13 cellular contexts compared by ENCODE assay signal in genomic region chr17:43477832-43478634, GRCh38. TPM values are rescaled to one million over a fixed set of nuclear protein-coding genes. Genes with fewer than 3 reads are reported as not detected.
A peak's percentile ranks its signal among the peaks of the same experiment; 100 is the strongest.
DNase-seq lines count a peak whose midpoint lies in the region; ATAC-seq and TF ChIP-seq lines count a peak whose summit lies in the region.
"Had no signal": no experiment of that assay in that cellular context is flagged by ENCODE, and none has a peak within 500 bp of the region (broad histone marks: within the 10 kb centered on the region; RNA-seq: fewer than 3 reads in every experiment).

No MANE protein-coding gene starts in this region.

- TF ChIP-seq CTCF in fibroblast of mammary gland (conservative IDR thresholded peaks at IDR 0.05; ENCODE audit: control insufficient read depth, insufficient read depth, low read depth, low read length) (no peak), suprapubic skin (IDR thresholded peaks at IDR 0.05) (no peak)

- TF ChIP-seq POLR2A in suprapubic skin (IDR thresholded peaks at IDR 0.05) = no peak

- no peaks in the 10 kb centered on the region for H3K27me3 ChIP-seq in suprapubic skin

- H3K4me3 ChIP-seq in fibroblast of mammary gland (ENCODE audit: control insufficient read depth, low read depth, low read length) (no peak overlapping the region), suprapubic skin (no peak overlapping the region)

- peaks cover 18% of the 10 kb centered on the region for H3K4me1 ChIP-seq in suprapubic skin

- H3K36me3 ChIP-seq in suprapubic skin = no peaks in the 10 kb centered on the region

- no peak for TF ChIP-seq EP300 in suprapubic skin (IDR thresholded peaks at IDR 0.05)

- peak overlapping the region; percentile 34 for H3K27ac ChIP-seq in suprapubic skin

- H3K9me3 ChIP-seq in suprapubic skin = no peaks in the 10 kb centered on the region

- WGBS in suprapubic skin = 45% methylated on average over 7 of the region's 9 CpGs

- DNase-seq in NCI-H748 (lab: John Stamatoyannopoulos, UW; ENCODE audit: unreplicated experiment) (peak; percentile 49), NCI-H748 treated with DMSO at 0.1 percent for 48 hours (lab: John Stamatoyannopoulos, UW) (no peak), NCI-H774 (lab: John Stamatoyannopoulos, UW) (peak; percentile 12), fibroblast of mammary gland (ENCODE audit: low read depth) (peak; percentile 19), suprapubic skin (ENCODE audit: low spot score in 2 of 2) (no peak)
- DNase-seq in activated CD4-positive, alpha-beta T cell treated with anti-CD3 and anti-CD28 coated beads, Interleukin-2, amount 50 U/mL, for 48 hours = no peak
- DNase-seq in activated naive CD4-positive, alpha-beta T cell treated with Interleukin-2 at 50 U/mL for 16 hours = no peak
- DNase-seq: CD8-positive, alpha-beta T cell; effector CD4-positive, alpha-beta T cell; left colon had no signal

- no peak for ATAC-seq in GM18867 (IDR thresholded peaks at IDR 0.05; ENCODE audit: unreplicated experiment)
- ATAC-seq: activated CD4-positive, CD25-positive, alpha-beta regulatory T cell treated with anti-CD3 and anti-CD28 coated beads, Interleukin-2, amount 50 U/mL, for 24 hours; activated naive CD4-positive, alpha-beta T cell treated with anti-CD3 and anti-CD28 coated beads, Interleukin-2, amount 50 U/mL, for 72 hours; CD8-positive, alpha-beta T cell; left colon had no signal

RNA-seq across cellular contexts. Expression of gene DHX8, which starts 5.7 kb away (rescaled TPM):
- total RNA-seq in suprapubic skin = 10 to 100 TPM; 31.4 to 57.1 (median 46.1) TPM

Comparison
In these comparisons a context has a peak if more than half of its experiments do, and no peak if none do; other contexts are left out.
1. DNase-seq: peak in NCI-H748 (single experiment), NCI-H774 (single experiment) and fibroblast of mammary gland (single experiment); none in NCI-H748 treated with DMSO at 0.1 percent for 48 hours (single experiment), suprapubic skin (0 of 2), activated CD4-positive, alpha-beta T cell treated with anti-CD3 and anti-CD28 coated beads, Interleukin-2, amount 50 U/mL, for 48 hours (0 of 2) and activated naive CD4-positive, alpha-beta T cell treated with Interleukin-2 at 50 U/mL for 16 hours (single experiment).